ENCODE assay signal across 26 cellular contexts in the genomic region with DNA sequence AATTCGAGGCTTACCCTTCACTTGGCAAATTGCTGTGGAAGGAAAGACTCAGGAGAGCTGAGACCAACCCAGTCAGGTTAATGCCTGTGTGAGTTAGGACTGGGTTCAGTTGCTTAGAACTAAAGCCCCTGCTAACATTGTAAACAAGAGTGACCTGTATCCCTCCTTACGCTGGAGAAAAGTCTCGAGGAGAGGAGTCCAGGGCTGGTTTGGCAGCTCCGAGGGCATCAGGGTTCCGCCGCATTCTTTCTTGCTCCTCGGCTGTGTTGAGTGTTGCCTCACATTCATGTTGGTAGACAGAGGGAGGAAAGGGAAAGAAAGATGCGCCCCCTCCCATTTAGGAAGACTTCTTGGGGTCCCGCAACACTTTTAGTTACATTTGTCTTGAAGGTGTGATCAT.
"Had no signal": no experiment of that assay in that cellular context is flagged by ENCODE, and none has a peak within 500 bp of the region (broad histone marks: within the 10 kb centered on the region; RNA-seq: fewer than 3 reads in every experiment).

No MANE protein-coding gene starts in this region.

- ATAC-seq: activated CD8-positive, alpha-beta T cell treated with anti-CD3 and anti-CD28 coated beads for 36 hours; activated naive CD8-positive, alpha-beta T cell treated with anti-CD3 and anti-CD28 coated beads, Interleukin-2, amount 50 U/mL, for 24 hours; K562; Panc1 had no signal

- H3K9me3 Mint-ChIP-seq: activated CD4-positive, alpha-beta T cell treated with anti-CD3 and anti-CD28 coated beads, Interleukin-2, amount 10 ng/mL, durations not matched to agents 24 days and 14 days; activated CD8-positive, alpha-beta T cell treated with anti-CD3 and anti-CD28 coated beads for 36 hours; activated naive CD4-positive, alpha-beta T cell treated with anti-CD3 and anti-CD28 coated beads, Interleukin-2, amount 10 ng/mL, durations not matched to agents 7 days and 5 days; activated naive CD8-positive, alpha-beta T cell treated with anti-CD3 and anti-CD28 coated beads, Interleukin-2, amount 50 U/mL, for 24 hours; activated T-cell treated with anti-CD3 and anti-CD28 coated beads, Interleukin-2, amount 50 U/mL, for 24 hours; central memory CD8-positive, alpha-beta T cell had no signal

- H3K9me3 ChIP-seq: SJCRH30 had no signal

- H3K27me3 Mint-ChIP-seq: activated CD4-positive, alpha-beta T cell treated with anti-CD3 and anti-CD28 coated beads, Interleukin-2, amount 10 ng/mL, durations not matched to agents 24 days and 14 days; activated CD8-positive, alpha-beta T cell treated with anti-CD3 and anti-CD28 coated beads for 36 hours; activated naive CD4-positive, alpha-beta T cell treated with anti-CD3 and anti-CD28 coated beads, Interleukin-2, amount 10 ng/mL, durations not matched to agents 7 days and 5 days; activated naive CD8-positive, alpha-beta T cell; activated naive CD8-positive, alpha-beta T cell treated with anti-CD3 and anti-CD28 coated beads, Interleukin-2, amount 50 U/mL, for 24 hours; activated T-cell treated with anti-CD3 and anti-CD28 coated beads, Interleukin-2, amount 50 U/mL, for 24 hours; central memory CD8-positive, alpha-beta T cell had no signal

- H3K27me3 ChIP-seq: brain microvascular endothelial cell, SJCRH30 had no signal

- H3K4me3 ChIP-seq: K562, SJCRH30, SK-N-MC had no signal

- H3K27ac ChIP-seq: brain microvascular endothelial cell, SJCRH30, SK-N-MC, WERI-Rb-1 had no signal

- DNase-seq: activated CD4-positive, alpha-beta T cell treated with anti-CD3 and anti-CD28 coated beads, Interleukin-2, amount 10 ng/mL, durations not matched to agents 24 days and 14 days; activated CD4-positive, alpha-beta T cell treated with anti-CD3 and anti-CD28 coated beads, Interleukin-2, amount 50 U/mL, for 4 hours; activated CD4-positive, CD25-positive, alpha-beta regulatory T cell; activated CD8-positive, alpha-beta T cell treated with anti-CD3 and anti-CD28 coated beads for 36 hours; activated effector memory CD4-positive, alpha-beta T cell treated with Interleukin-2 at 50 U/mL for 16 hours; activated naive CD4-positive, alpha-beta T cell treated with anti-CD3 and anti-CD28 coated beads, Interleukin-2, amount 10 ng/mL, durations not matched to agents 7 days and 5 days; activated naive CD8-positive, alpha-beta T cell treated with anti-CD3 and anti-CD28 coated beads, Interleukin-2, amount 50 U/mL, for 24 hours; activated T-cell treated with anti-CD3 and anti-CD28 coated beads, Interleukin-2, amount 50 U/mL, for 24 hours; aorta; brain microvascular endothelial cell; NCI-H1092 treated with DMSO at 0.1 percent for 48 hours; NCI-H1417; NCI-H146; NCI-H187; NCI-H2029 treated with DMSO at 0.1 percent for 48 hours; NCI-H345; NCI-H524 treated with DMSO at 0.1 percent for 48 hours; SHP77; SJCRH30; T1000; WERI-Rb-1 had no signal

- H3K27ac Mint-ChIP-seq: activated CD4-positive, alpha-beta T cell treated with anti-CD3 and anti-CD28 coated beads, Interleukin-2, amount 10 ng/mL, durations not matched to agents 24 days and 14 days; activated CD8-positive, alpha-beta T cell treated with anti-CD3 and anti-CD28 coated beads for 36 hours; activated naive CD4-positive, alpha-beta T cell treated with anti-CD3 and anti-CD28 coated beads, Interleukin-2, amount 10 ng/mL, durations not matched to agents 7 days and 5 days; activated naive CD8-positive, alpha-beta T cell; activated naive CD8-positive, alpha-beta T cell treated with anti-CD3 and anti-CD28 coated beads, Interleukin-2, amount 50 U/mL, for 24 hours; activated T-cell treated with anti-CD3 and anti-CD28 coated beads, Interleukin-2, amount 50 U/mL, for 24 hours had no signal

- H3K4me1 ChIP-seq: SJCRH30 had no signal

- H3K4me1 Mint-ChIP-seq: activated CD4-positive, alpha-beta T cell treated with anti-CD3 and anti-CD28 coated beads, Interleukin-2, amount 10 ng/mL, durations not matched to agents 24 days and 14 days; activated naive CD4-positive, alpha-beta T cell treated with anti-CD3 and anti-CD28 coated beads, Interleukin-2, amount 10 ng/mL, durations not matched to agents 7 days and 5 days; activated naive CD8-positive, alpha-beta T cell treated with anti-CD3 and anti-CD28 coated beads, Interleukin-2, amount 50 U/mL, for 24 hours; central memory CD8-positive, alpha-beta T cell had no signal

- H3K4me3 Mint-ChIP-seq: activated CD4-positive, alpha-beta T cell treated with anti-CD3 and anti-CD28 coated beads, Interleukin-2, amount 10 ng/mL, durations not matched to agents 24 days and 14 days; activated CD8-positive, alpha-beta T cell treated with anti-CD3 and anti-CD28 coated beads for 36 hours; activated naive CD4-positive, alpha-beta T cell treated with anti-CD3 and anti-CD28 coated beads, Interleukin-2, amount 10 ng/mL, durations not matched to agents 7 days and 5 days; activated naive CD8-positive, alpha-beta T cell; activated naive CD8-positive, alpha-beta T cell treated with anti-CD3 and anti-CD28 coated beads, Interleukin-2, amount 50 U/mL, for 24 hours; activated T-cell treated with anti-CD3 and anti-CD28 coated beads, Interleukin-2, amount 50 U/mL, for 24 hours; central memory CD8-positive, alpha-beta T cell had no signal
